ENCODE assay signal across 19 cellular contexts in the genomic region with DNA sequence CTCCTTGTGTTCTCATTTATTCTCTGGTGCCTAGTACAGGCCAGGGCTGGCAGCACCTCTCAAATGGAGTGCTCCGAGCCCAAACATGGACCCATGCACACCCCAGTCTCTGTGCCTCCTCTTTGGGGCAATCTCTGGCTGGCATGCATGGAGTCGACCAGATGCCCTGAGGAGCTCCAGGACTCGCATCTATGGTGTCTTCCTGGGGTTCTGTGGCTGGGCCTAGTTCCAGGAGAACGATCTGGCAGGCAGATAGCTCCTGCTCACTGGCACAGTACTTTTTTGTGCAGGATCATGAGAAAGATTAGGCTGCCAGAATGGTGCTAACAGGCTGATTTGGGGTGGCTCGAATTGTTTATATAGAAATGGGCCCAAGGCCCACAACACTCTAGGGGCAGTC.
"Had no signal": no experiment of that assay in that cellular context is flagged by ENCODE, and none has a peak within 500 bp of the region (broad histone marks: within the 10 kb centered on the region; RNA-seq: fewer than 3 reads in every experiment).

No MANE protein-coding gene starts in this region.

- DNase-seq: cortex of kidney; effector CD8-positive, alpha-beta T cell; foreskin melanocyte; left colon; left ventricle myocardium superior; mesenchymal stem cell; naive thymus-derived CD8-positive, alpha-beta T cell; posterior cingulate gyrus; stimulated activated CD4-positive, alpha-beta T cell treated with anti-CD3 and anti-CD28 coated beads, Interleukin-2, amount 100 ng/mL, for 24 hours; stimulated activated CD4-positive, alpha-beta T cell treated with anti-CD3 and anti-CD28 coated beads, Interleukin-4, amount 100 ng/mL, for 4 hours; stimulated activated naive B cell treated with anti-CD40 and anti-IgM and Interleukin-4, amounts not matched to agents 10 μg/mL and 1 μg/mL and 100 μg/mL, for 72 hours; stimulated activated naive CD8-positive, alpha-beta T cell treated with anti-CD3 and anti-CD28 coated beads, Interleukin-15, amount 100 ng/mL, for 72 hours had no signal

- H3K27me3 ChIP-seq: hepatocyte, neutrophil had no signal

- H3K79me2 ChIP-seq: hepatocyte had no signal

- ATAC-seq: left colon; naive thymus-derived CD8-positive, alpha-beta T cell; sciatic nerve; stimulated activated naive B cell treated with anti-CD40 and anti-IgM and Interleukin-4, amounts not matched to agents 10 μg/mL and 1 μg/mL and 100 μg/mL, for 72 hours; stimulated activated naive CD8-positive, alpha-beta T cell treated with anti-CD3 and anti-CD28 coated beads, Interleukin-15, amount 100 ng/mL, for 72 hours had no signal

- H3K4me2 ChIP-seq: hepatocyte had no signal

- H3K9me3 ChIP-seq: neutrophil, thoracic aorta had no signal

- H3K4me3 ChIP-seq: dorsolateral prefrontal cortex, hepatocyte, lung, skin epidermis, thoracic aorta had no signal

- H3K36me3 ChIP-seq: neutrophil, thoracic aorta had no signal

- H3K27ac ChIP-seq: dorsolateral prefrontal cortex, hepatocyte, neutrophil, skin epidermis, thoracic aorta had no signal
